ENCODE assay signal across 12 cellular contexts in genomic region chr13:33828431-33829129, GRCh38.
"Had no signal": no experiment of that assay in that cellular context is flagged by ENCODE, and none has a peak within 500 bp of the region (broad histone marks: within the 10 kb centered on the region; RNA-seq: fewer than 3 reads in every experiment).

No MANE protein-coding gene starts in this region.

- ATAC-seq: naive thymus-derived CD4-positive, alpha-beta T cell had no signal

- H3K27me3 ChIP-seq: esophagus muscularis mucosa, neutrophil, right atrium auricular region, tibial nerve had no signal

- H3K27ac ChIP-seq: neutrophil, right atrium auricular region, skin epidermis, tibial nerve had no signal

- H3K36me3 ChIP-seq: right atrium auricular region had no signal

- H3K4me3 Mint-ChIP-seq: naive thymus-derived CD4-positive, alpha-beta T cell had no signal

- H3K9me3 Mint-ChIP-seq: activated naive CD8-positive, alpha-beta T cell treated with anti-CD3 and anti-CD28 coated beads for 36 hours; naive thymus-derived CD4-positive, alpha-beta T cell had no signal

- H3K4me3 ChIP-seq: esophagus muscularis mucosa, right atrium auricular region, skin epidermis, tibial nerve had no signal

- H3K27ac Mint-ChIP-seq: activated naive CD8-positive, alpha-beta T cell treated with anti-CD3 and anti-CD28 coated beads for 36 hours had no signal

- H3K9me3 ChIP-seq: esophagus muscularis mucosa, neutrophil, right atrium auricular region, tibial nerve had no signal

- H3K27me3 Mint-ChIP-seq: activated naive CD8-positive, alpha-beta T cell treated with anti-CD3 and anti-CD28 coated beads for 36 hours; naive thymus-derived CD4-positive, alpha-beta T cell had no signal

- DNase-seq: activated CD4-positive, CD25-positive, alpha-beta regulatory T cell treated with anti-CD3 and anti-CD28 coated beads, Interleukin-2, amount 50 U/mL, for 72 hours; activated CD8-positive, alpha-beta memory T cell treated with anti-CD3 and anti-CD28 coated beads for 24 hours; activated gamma-delta T cell treated with Interleukin-2 at 50 U/mL for 16 hours; activated naive CD8-positive, alpha-beta T cell treated with anti-CD3 and anti-CD28 coated beads for 36 hours; cerebellar nuclear complex; naive thymus-derived CD4-positive, alpha-beta T cell; SW 1271 had no signal

- H3K4me1 ChIP-seq: esophagus muscularis mucosa, right atrium auricular region, tibial nerve had no signal
